In the genomic region with DNA sequence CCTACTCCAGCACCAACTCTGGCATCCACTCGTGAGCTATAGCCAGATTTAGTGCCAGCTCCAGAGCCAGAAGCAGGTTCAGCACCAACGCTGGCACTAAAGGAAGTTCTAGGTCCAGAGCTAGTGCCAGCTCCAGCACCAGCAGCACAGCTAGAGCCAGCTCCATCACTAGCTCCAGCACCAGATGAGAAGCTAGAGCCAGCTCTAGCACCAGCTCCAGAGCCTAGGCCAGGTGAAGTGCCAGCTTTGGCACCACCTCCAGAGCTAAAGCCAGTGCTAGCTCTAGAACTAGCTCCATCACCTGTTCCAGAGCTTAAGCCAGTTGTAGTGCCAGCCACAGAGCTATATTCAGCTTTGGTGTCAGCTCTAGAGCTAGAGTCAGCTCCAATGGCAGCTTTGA, we compare ENCODE assay signal across 32 cellular contexts. TPM values are rescaled to one million over a fixed set of nuclear protein-coding genes. Genes with fewer than 3 reads are reported as not detected.
DNase-seq lines count a peak whose midpoint lies in the region; ATAC-seq, FAIRE-seq and TF ChIP-seq lines count a peak whose summit lies in the region.
"Had no signal": no experiment of that assay in that cellular context is flagged by ENCODE, and none has a peak within 500 bp of the region (broad histone marks: within the 10 kb centered on the region; RNA-seq: fewer than 3 reads in every experiment).

No MANE protein-coding gene starts in this region.

- TF ChIP-seq RAD21 in K562 (CRISPR knock-in tag; conservative IDR thresholded peaks at IDR 0.05 in 1 of 2, IDR thresholded peaks at IDR 0.05 in 1 of 2) (no peak), HepG2 (CRISPR knock-in tag; IDR thresholded peaks at IDR 0.05) (no peak)

- TF ChIP-seq EP300 in K562 (IDR thresholded peaks at IDR 0.05; ENCODE audit: low read length): no peak
- TF ChIP-seq EP300 in HepG2 (IDR thresholded peaks at IDR 0.05; ENCODE audit: low read depth in 2 of 2, low read length in 2 of 2): no peak
- no peak for TF ChIP-seq EP300 in HepG2 (CRISPR knock-in tag; IDR thresholded peaks at IDR 0.05; ENCODE audit: borderline replicate concordance)

- intact Hi-C loops in K562 (cut with micrococcal nuclease): no loop called here
- intact Hi-C loops in HepG2 (cut with micrococcal nuclease; ENCODE audit: unreplicated experiment): no loop called here
- intact Hi-C loops in mammary epithelial cell (cut with micrococcal nuclease): no loop called here

- H3K36me3 ChIP-seq in K562 (ENCODE audit: control insufficient read depth, insufficient read depth, low read length) (no peaks in the 10 kb centered on the region), HepG2 (replicated peaks in 1 of 2; ENCODE audit: control insufficient read depth in 1 of 2, insufficient read depth in 2 of 2, low read length in 2 of 2) (peaks cover under 1 to 2% of the 10 kb centered on the region in 2 experiments; a peak in 2 of 5 replicates), mammary epithelial cell (ENCODE audit: insufficient read depth, low read length) (no peaks in the 10 kb centered on the region)
- H3K36me3 ChIP-seq in effector memory CD4-positive, alpha-beta T cell (ENCODE audit: control insufficient read depth, insufficient read depth, low read length): no peaks in the 10 kb centered on the region
- H3K36me3 ChIP-seq: BE2C had no signal

- H3K4me3 ChIP-seq in K562 (no peak overlapping the region), HepG2 (replicated peaks in 1 of 3; ENCODE audit: insufficient read depth in 1 of 3, low read depth in 2 of 3, low read length in 3 of 3) (no peak overlapping the region), mammary epithelial cell (replicated peaks in 1 of 3; ENCODE audit: insufficient read depth in 1 of 3, low read depth in 2 of 3, low read length in 3 of 3) (no peak overlapping the region)
- no peak overlapping the region for H3K4me3 ChIP-seq in effector memory CD4-positive, alpha-beta T cell (ENCODE audit: insufficient read depth, low read depth, low read length, poor library complexity, severe bottlenecking)
- H3K4me3 ChIP-seq: BLaER1, GM12878 had no signal

- dilution Hi-C loops in mammary epithelial cell (cut with HindIII; ENCODE audit: low sequenced_read_pairs): no loop called here

- H3K4me2 ChIP-seq in K562 (ENCODE audit: insufficient read depth, low read length) (no peak overlapping the region), HepG2 (ENCODE audit: low read depth, low read length) (no peak overlapping the region), mammary epithelial cell (ENCODE audit: insufficient read depth, low read depth, low read length) (no peak overlapping the region)
- H3K4me2 ChIP-seq: BLaER1 had no signal

- H3K9ac ChIP-seq in K562 (ENCODE audit: insufficient read depth in 1 of 2, low read depth in 2 of 2, low read length in 2 of 2): no peak overlapping the region
- no peak overlapping the region for H3K9ac ChIP-seq in HepG2 (ENCODE audit: insufficient read depth, low read depth, low read length)
- no peak overlapping the region for H3K9ac ChIP-seq in mammary epithelial cell (ENCODE audit: insufficient read depth, low read length)
- H3K9ac ChIP-seq: BLaER1 had no signal

- no peak overlapping the region for H2AFZ ChIP-seq in K562 (ENCODE audit: low read depth, low read length)
- H2AFZ ChIP-seq in HepG2 (ENCODE audit: low read length): no peak overlapping the region
- no peak overlapping the region for H2AFZ ChIP-seq in mammary epithelial cell (ENCODE audit: low read depth, low read length)

- no peaks in the 10 kb centered on the region for H4K20me1 ChIP-seq in K562 (replicated peaks; ENCODE audit: control insufficient read depth, insufficient read depth, low read length)
- H4K20me1 ChIP-seq in HepG2 (ENCODE audit: insufficient read depth, low read length): no peaks in the 10 kb centered on the region
- no peaks in the 10 kb centered on the region for H4K20me1 ChIP-seq in mammary epithelial cell (ENCODE audit: insufficient read depth, low read length)
- H4K20me1 ChIP-seq: BLaER1 had no signal

- H3K4me1 ChIP-seq in K562 (replicated peaks in 1 of 2; ENCODE audit: control insufficient read depth in 2 of 2, insufficient read depth in 2 of 2, low read length in 2 of 2) (peaks cover 0 to 3% of the 10 kb centered on the region in 2 experiments; a peak in 2 of 5 replicates), HepG2 (ENCODE audit: insufficient read depth, low read length) (no peaks in the 10 kb centered on the region), mammary epithelial cell (ENCODE audit: insufficient read depth, low read length) (peaks cover 13% of the 10 kb centered on the region)
- H3K4me1 ChIP-seq in effector memory CD4-positive, alpha-beta T cell (ENCODE audit: control insufficient read depth, insufficient read depth, low read length, poor library complexity, severe bottlenecking): no peaks in the 10 kb centered on the region
- H3K4me1 ChIP-seq: BE2C had no signal

- no peaks in the 10 kb centered on the region for H3K9me1 ChIP-seq in K562 (ENCODE audit: control insufficient read depth, insufficient read depth, low read length)

- WGBS in K562 (ENCODE audit: insufficient coverage, low coverage, missing lambda C conversion rate): 0% methylated on average over 2 of the region's 2 CpGs
- 75% methylated on average over 2 of the region's 2 CpGs for WGBS in HepG2 (ENCODE audit: low lambda C conversion rate)
- WGBS in mammary epithelial cell (ENCODE audit: low coverage, missing lambda C conversion rate): 74% methylated on average over 2 of the region's 2 CpGs

- TF ChIP-seq CTCF in K562 (IDR thresholded peaks at IDR 0.05 in 2 of 3, conservative IDR thresholded peaks at IDR 0.05 in 1 of 3; ENCODE audit: insufficient read depth in 2 of 3, low read depth in 1 of 3, low read length in 3 of 3) (no peak), HepG2 (CRISPR knock-in tag; IDR thresholded peaks at IDR 0.05) (no peak), mammary epithelial cell (conservative IDR thresholded peaks at IDR 0.05 in 1 of 2, IDR thresholded peaks at IDR 0.05 in 1 of 2; ENCODE audit: extremely low read depth in 1 of 2, insufficient read depth in 1 of 2, low read depth in 1 of 2, low read length in 2 of 2) (no peak)

- CTCF ChIA-PET in HEK293T (lab: Yijun Ruan, JAX): interaction anchor here (0.8 to 1.2 kb wide), 3 partner anchors 9 to 17 kb away, joined by 3 to 6 read pairs (median 4); no protein-coding TSS in a partner anchor
- CTCF ChIA-PET in K562 (lab: Yijun Ruan, JAX; ENCODE audit: low intra/inter-chr PET ratio): no interaction called here
- CTCF ChIA-PET in HepG2 (lab: Yijun Ruan, JAX; ENCODE audit: low intra/inter-chr PET ratio, low total read pairs): no interaction called here
- CTCF ChIA-PET in mammary epithelial cell (lab: Charles Lee; ENCODE audit: low non-redundant PET): no interaction called here

- no peaks in the 10 kb centered on the region for H3K9me3 ChIP-seq in K562 (replicated peaks; ENCODE audit: control insufficient read depth, insufficient read depth, low read depth, low read length)
- no peaks in the 10 kb centered on the region for H3K9me3 ChIP-seq in HepG2 (ENCODE audit: low read length)
- no peaks in the 10 kb centered on the region for H3K9me3 ChIP-seq in effector memory CD4-positive, alpha-beta T cell (ENCODE audit: control insufficient read depth, low read length)
- H3K9me3 ChIP-seq in mammary epithelial cell (replicated peaks; ENCODE audit: insufficient read depth, low read length): no peaks in the 10 kb centered on the region
- H3K9me3 ChIP-seq: BE2C had no signal

- H3K79me2 ChIP-seq in K562 (ENCODE audit: control insufficient read depth, insufficient read depth, low read length): no peaks in the 10 kb centered on the region
- no peaks in the 10 kb centered on the region for H3K79me2 ChIP-seq in HepG2 (ENCODE audit: insufficient read depth, low read length)
- H3K79me2 ChIP-seq in mammary epithelial cell (ENCODE audit: insufficient read depth, low read length): no peaks in the 10 kb centered on the region

- ATAC-seq in K562: no peak
- ATAC-seq in HepG2: no peak
- ATAC-seq: GM12878 had no signal

- DNase-seq in HEK293T (ENCODE audit: extremely low spot score) (no peak), K562 (ENCODE audit: extremely low read depth in 1 of 4, low spot score in 3 of 4) (no peak), HepG2 (ENCODE audit: low spot score) (no peak), mammary epithelial cell (no peak), amniotic stem cell (lab: John Stamatoyannopoulos, UW) (no peak)
- no peak for DNase-seq in effector memory CD4-positive, alpha-beta T cell
- no peak for DNase-seq in activated CD4-positive, alpha-beta T cell treated with anti-CD3 and anti-CD28 coated beads, Interleukin-2, amount 50 U/mL, for 1 hour
- DNase-seq: 8988T; ACHN; BE2C; C1 segment of cervical spinal cord; CD4-positive, alpha-beta memory T cell; CD4-positive, CD25-positive, alpha-beta regulatory T cell; CD8-positive, alpha-beta memory T cell; COR-L47; DMS 273 treated with DMSO at 0.1 percent for 48 hours; DMS153; DMS53; DMS79; DND-41; EL; GDM1 had no signal

- H3K27me3 ChIP-seq in K562 (ENCODE audit: control insufficient read depth in 2 of 2, insufficient read depth in 2 of 2, low read length in 2 of 2) (no peaks in the 10 kb centered on the region), HepG2 (ENCODE audit: control insufficient read depth in 1 of 2, insufficient read depth in 2 of 2, low read length in 2 of 2) (0 out of 5 replicates have a peak, but pooled peaks cover 0 to 4% of the 10 kb centered on the region in 2 experiments), mammary epithelial cell (ENCODE audit: insufficient read depth, low read length) (no peaks in the 10 kb centered on the region)
- H3K27me3 ChIP-seq in effector memory CD4-positive, alpha-beta T cell (replicated peaks; ENCODE audit: control insufficient read depth, insufficient read depth, low read length, poor library complexity, severe bottlenecking): no peaks in the 10 kb centered on the region
- H3K27me3 ChIP-seq: BE2C, BLaER1 had no signal

- POLR2A ChIA-PET in HEK293T (lab: Yijun Ruan, JAX): interaction anchor here (1.5 to 1.7 kb wide), 2 partner anchors 19 to 25 kb away, joined by 4 to 9 read pairs; partner anchors contain the start of gene ABCD4
- POLR2A ChIA-PET in K562 (lab: Yijun Ruan, JAX): interaction anchor here (0.7 to 1.5 kb wide), 3 partner anchors 8 to 10 kb away, joined by 3 to 4 read pairs (median 3); no protein-coding TSS in a partner anchor
- POLR2A ChIA-PET in HepG2 (lab: Yijun Ruan, JAX): no interaction called here

- FAIRE-seq in K562 (lab: Jason Lieb, UNC) (no peak), HepG2 (lab: Jason Lieb, UNC) (no peak)
- FAIRE-seq: A204.1, GM12878, GM12892, GM18507 had no signal

- H3K27ac ChIP-seq in K562 (ENCODE audit: extremely low read depth, low read depth, low read length) (no peak overlapping the region), HepG2 (ENCODE audit: extremely low read length, insufficient read depth, low read length) (no peak overlapping the region), mammary epithelial cell (ENCODE audit: insufficient read depth, low read depth, low read length) (no peak overlapping the region)
- no peak overlapping the region for H3K27ac ChIP-seq in effector memory CD4-positive, alpha-beta T cell (ENCODE audit: insufficient read depth, low read length, poor library complexity, severe bottlenecking)
- H3K27ac ChIP-seq: BLaER1 had no signal

- BruUV-seq in K562 (replicated peaks; lab: Mats Ljungman, UMichigan) (no TSS peak), HepG2 (replicated peaks; lab: Mats Ljungman, UMichigan) (no TSS peak), mammary epithelial cell (replicated peaks; lab: Mats Ljungman, UMichigan) (no TSS peak)

- no peak for TF ChIP-seq POLR2A in K562 (conservative IDR thresholded peaks at IDR 0.05)
- no peak for TF ChIP-seq POLR2A in HepG2 (IDR thresholded peaks at IDR 0.05; ENCODE audit: insufficient read depth in 1 of 2, low read depth in 2 of 2, low read length in 2 of 2)

- in situ Hi-C loops in K562 (cut with MboI): no loop called here
- in situ Hi-C loops in HepG2 (cut with HindIII; ENCODE audit: extremely low pct_ligation_motif_present, low pct_unique_long_range_greater_than_20kb): no loop called here
- in situ Hi-C loops in mammary epithelial cell (cut with MboI; ENCODE audit: low sequenced_read_pairs in 2 of 2): no loop called here

RNA-seq across cellular contexts. Expression of gene ABCD4, which starts 24.7 kb away (rescaled TPM):
- 138 and 248 TPM in 2 replicates for total RNA-seq in K562 (2011; cell fraction: chromatin; rRNA removed; ENCODE audit: low replicate concordance)
- total RNA-seq in K562 (2011; cell fraction: nucleolus; rRNA removed): 114 and 119 TPM in 2 replicates
- 128 and 188 TPM in 2 replicates for total RNA-seq in K562 (2011; cell fraction: nucleoplasm; rRNA removed)
- total RNA-seq in K562 (2014; rRNA removed) (13.2 and 14.8 TPM in 2 replicates), K562 (2014; rRNA removed; fragmentation: Illumina TruSeq; extraction: Trizol) (8.2 and 8.4 TPM in 2 replicates), K562 (2015; rRNA removed; fragmentation: Illumina TruSeq; extraction: Trizol) (9.5 and 11.2 TPM in 2 replicates), K562 (2021) (16.4 and 17.2 TPM in 2 replicates), HepG2 (2016; rRNA removed; fragmentation: Illumina TruSeq; extraction: Trizol) (20.4 and 47.5 TPM in 2 replicates), mammary epithelial cell (10 to 100 TPM; 30.1 to 31.0 TPM)
- polyA plus RNA-seq in K562 (2011; rRNA removed) (12.4 and 16.6 TPM in 2 replicates), K562 (2014; fragmentation: Illumina TruSeq; extraction: Trizol) (13.8 and 14.5 TPM in 2 replicates), K562 (2014; fragmentation: Nextera tagmentation; extraction: Ambion mirVana) (1 to 10 TPM; 3.5 to 5.5 TPM), K562 (2014; rRNA removed) (15.7 and 22.9 TPM in 2 replicates), HepG2 (2011; rRNA removed) (50.5 and 54.8 TPM in 2 replicates), mammary epithelial cell (13.2 TPM)
- polyA plus RNA-seq in K562 (2011; cell fraction: cytosol; rRNA removed): 7.9 and 12.2 TPM in 2 replicates
- polyA plus RNA-seq in K562 (2011; cell fraction: nucleus; rRNA removed): 109 and 125 TPM in 2 replicates
- polyA plus RNA-seq in K562 (2012): 11.9 and 27.3 TPM in 2 replicates
- polyA minus RNA-seq in K562 (2011; rRNA and poly(A)+ RNA removed): 14.6 and 15.0 TPM in 2 replicates
- polyA minus RNA-seq in K562 (2011; cell fraction: cytosol; rRNA and poly(A)+ RNA removed): 7.5 and 7.9 TPM in 2 replicates
- polyA minus RNA-seq in K562 (2011; cell fraction: nucleus; rRNA and poly(A)+ RNA removed): 33.4 and 40.4 TPM in 2 replicates
- total RNA-seq in HepG2 (2016; cell fraction: cytosol; rRNA removed; fragmentation: Illumina TruSeq; extraction: Trizol; ENCODE audit: low read depth): 28.8 and 29.9 TPM in 2 replicates
- total RNA-seq in HepG2 (2016; cell fraction: insoluble cytoplasmic fraction; rRNA removed; fragmentation: Illumina TruSeq; extraction: Trizol): 18.8 and 49.0 TPM in 2 replicates
- 37.8 and 42.0 TPM in 2 replicates for total RNA-seq in HepG2 (2016; cell fraction: membrane; rRNA removed; fragmentation: Illumina TruSeq; extraction: Trizol)
- 64.6 and 79.8 TPM in 2 replicates for total RNA-seq in HepG2 (2016; cell fraction: nucleus; rRNA removed; fragmentation: Illumina TruSeq; extraction: Trizol)
- polyA plus RNA-seq in HepG2 (2011; cell fraction: cytosol; rRNA removed): 23.5 and 24.1 TPM in 2 replicates
- 367 and 381 TPM in 2 replicates for polyA plus RNA-seq in HepG2 (2011; cell fraction: nucleus; rRNA removed)
- polyA plus RNA-seq in HepG2 (2012): 59.8 and 65.6 TPM in 2 replicates
- 15.6 and 18.9 TPM in 2 replicates for polyA plus RNA-seq in HepG2 (2016; cell fraction: cytosol; fragmentation: Illumina TruSeq; extraction: Trizol; ENCODE audit: low read depth)
- polyA plus RNA-seq in HepG2 (2016; cell fraction: insoluble cytoplasmic fraction; fragmentation: Illumina TruSeq; extraction: Trizol; ENCODE audit: low read depth): 17.4 and 22.9 TPM in 2 replicates
- 25.5 and 30.1 TPM in 2 replicates for polyA plus RNA-seq in HepG2 (2016; cell fraction: membrane; fragmentation: Illumina TruSeq; extraction: Trizol; ENCODE audit: low read depth)
- polyA plus RNA-seq in HepG2 (2016; cell fraction: nucleus; fragmentation: Illumina TruSeq; extraction: Trizol; ENCODE audit: insufficient read depth, low read depth): 170 and 201 TPM in 2 replicates
- polyA minus RNA-seq in HepG2 (2011; rRNA and poly(A)+ RNA removed; ENCODE audit: low replicate concordance): 46.5 and 77.5 TPM in 2 replicates
- polyA minus RNA-seq in HepG2 (2011; cell fraction: cytosol; rRNA and poly(A)+ RNA removed): 7.6 and 8.8 TPM in 2 replicates
- polyA minus RNA-seq in HepG2 (2011; cell fraction: nucleus; rRNA and poly(A)+ RNA removed): 135 and 152 TPM in 2 replicates
- polyA minus RNA-seq in mammary epithelial cell: 27.0 TPM

RNA-seq across cellular contexts. Expression of gene VSX2, which starts 38.8 kb away (rescaled TPM):
- not detected in 2 replicates for total RNA-seq in K562 (2011; cell fraction: chromatin; rRNA removed; ENCODE audit: low replicate concordance)
- total RNA-seq in K562 (2011; cell fraction: nucleolus; rRNA removed): not detected in 2 replicates
- not detected in 2 replicates for total RNA-seq in K562 (2011; cell fraction: nucleoplasm; rRNA removed)
- total RNA-seq in K562 (2014; rRNA removed): not detected in 2 replicates
- total RNA-seq in K562 (2014; rRNA removed; fragmentation: Illumina TruSeq; extraction: Trizol): not detected in 2 replicates
- total RNA-seq in K562 (2015; rRNA removed; fragmentation: Illumina TruSeq; extraction: Trizol): not detected in 2 replicates
- total RNA-seq in K562 (2021): 0.04 TPM in 1 of 2 replicates, not detected in the other
- polyA plus RNA-seq in K562 (2011; rRNA removed): not detected in 2 replicates
- not detected in 2 replicates for polyA plus RNA-seq in K562 (2011; cell fraction: cytosol; rRNA removed)
- not detected in 2 replicates for polyA plus RNA-seq in K562 (2011; cell fraction: nucleus; rRNA removed)
- not detected in 2 replicates for polyA plus RNA-seq in K562 (2012)
- polyA plus RNA-seq in K562 (2014; fragmentation: Illumina TruSeq; extraction: Trizol): not detected in 2 replicates
- not detected for polyA plus RNA-seq in K562 (2014; fragmentation: Nextera tagmentation; extraction: Ambion mirVana)
- polyA plus RNA-seq in K562 (2014; rRNA removed): not detected in 2 replicates
- not detected in 2 replicates for polyA minus RNA-seq in K562 (2011; rRNA and poly(A)+ RNA removed)
- polyA minus RNA-seq in K562 (2011; cell fraction: cytosol; rRNA and poly(A)+ RNA removed): not detected in 2 replicates
- not detected in 2 replicates for polyA minus RNA-seq in K562 (2011; cell fraction: nucleus; rRNA and poly(A)+ RNA removed)
- not detected in 2 replicates for total RNA-seq in HepG2 (2016; rRNA removed; fragmentation: Illumina TruSeq; extraction: Trizol)
- not detected in 2 replicates for total RNA-seq in HepG2 (2016; cell fraction: cytosol; rRNA removed; fragmentation: Illumina TruSeq; extraction: Trizol; ENCODE audit: low read depth)
- total RNA-seq in HepG2 (2016; cell fraction: insoluble cytoplasmic fraction; rRNA removed; fragmentation: Illumina TruSeq; extraction: Trizol): not detected in 2 replicates
- not detected in 2 replicates for total RNA-seq in HepG2 (2016; cell fraction: membrane; rRNA removed; fragmentation: Illumina TruSeq; extraction: Trizol)
- not detected in 2 replicates for total RNA-seq in HepG2 (2016; cell fraction: nucleus; rRNA removed; fragmentation: Illumina TruSeq; extraction: Trizol)
- 0.03 and 0.05 TPM in 2 replicates for polyA plus RNA-seq in HepG2 (2011; rRNA removed)
- 0.01 and 0.03 TPM in 2 replicates for polyA plus RNA-seq in HepG2 (2011; cell fraction: cytosol; rRNA removed)
- polyA plus RNA-seq in HepG2 (2011; cell fraction: nucleus; rRNA removed): not detected in 2 replicates
- not detected in 2 replicates for polyA plus RNA-seq in HepG2 (2012)
- polyA plus RNA-seq in HepG2 (2016; cell fraction: cytosol; fragmentation: Illumina TruSeq; extraction: Trizol; ENCODE audit: low read depth): not detected in 2 replicates
- polyA plus RNA-seq in HepG2 (2016; cell fraction: insoluble cytoplasmic fraction; fragmentation: Illumina TruSeq; extraction: Trizol; ENCODE audit: low read depth): not detected in 2 replicates
- not detected in 2 replicates for polyA plus RNA-seq in HepG2 (2016; cell fraction: membrane; fragmentation: Illumina TruSeq; extraction: Trizol; ENCODE audit: low read depth)
- polyA plus RNA-seq in HepG2 (2016; cell fraction: nucleus; fragmentation: Illumina TruSeq; extraction: Trizol; ENCODE audit: insufficient read depth, low read depth): not detected in 2 replicates
- not detected in 2 replicates for polyA minus RNA-seq in HepG2 (2011; rRNA and poly(A)+ RNA removed; ENCODE audit: low replicate concordance)
- polyA minus RNA-seq in HepG2 (2011; cell fraction: cytosol; rRNA and poly(A)+ RNA removed): not detected in 2 replicates
- polyA minus RNA-seq in HepG2 (2011; cell fraction: nucleus; rRNA and poly(A)+ RNA removed): not detected in 2 replicates
- total RNA-seq in mammary epithelial cell: not detected
- polyA plus RNA-seq in mammary epithelial cell: not detected
- polyA minus RNA-seq in mammary epithelial cell: not detected
- total RNA-seq: A673; CD4-positive, alpha-beta memory T cell; CD4-positive, CD25-positive, alpha-beta regulatory T cell; CD8-positive, alpha-beta memory T cell; Daoy; G401; GM12878 had no signal
- polyA plus RNA-seq: AG04450; CD14-positive monocyte; CD4-positive, alpha-beta memory T cell; CD8-positive, alpha-beta memory T cell had no signal
